Comparison of ENCODE assay signal across 8 cellular contexts in genomic region chr7:129225931-129226572, GRCh38. TPM values are rescaled to one million over a fixed set of nuclear protein-coding genes. Genes with fewer than 3 reads are reported as not detected.
A peak's percentile ranks its signal among the peaks of the same experiment; 100 is the strongest.
DNase-seq lines count a peak whose midpoint lies in the region; ATAC-seq and TF ChIP-seq lines count a peak whose summit lies in the region.

No MANE protein-coding gene starts in this region.

- ATAC-seq in natural killer cell = no peak
- no peak for ATAC-seq in GM19452 (IDR thresholded peaks at IDR 0.05; ENCODE audit: unreplicated experiment)
- ATAC-seq in HG03095 (IDR thresholded peaks at IDR 0.05; ENCODE audit: unreplicated experiment) = no peak

- intact Hi-C loops in natural killer cell (cut with micrococcal nuclease) = no loop called here

- no peak for TF ChIP-seq CTCF in coronary artery (IDR thresholded peaks at IDR 0.05)
- no peak for TF ChIP-seq CTCF in natural killer cell (IDR thresholded peaks at IDR 0.05)

- no peaks in the 10 kb centered on the region for H3K9me3 Mint-ChIP-seq in natural killer cell

- H3K36me3 ChIP-seq in ES-I3 (ENCODE audit: insufficient read depth, low read length) = no peaks in the 10 kb centered on the region

- no peak overlapping the region for H3K27ac ChIP-seq in coronary artery

- peaks cover 21% of the 10 kb centered on the region in 2 donors for H3K4me1 Mint-ChIP-seq in natural killer cell

- peak overlapping the region; percentile 89 for H3K4me3 ChIP-seq in coronary artery

- DNase-seq in NCI-H526 treated with DMSO at 0.1 percent for 48 hours (lab: John Stamatoyannopoulos, UW) (peak; percentile 52), coronary artery (ENCODE audit: low spot score) (no peak), natural killer cell (no peak), NCI-H1436 (lab: John Stamatoyannopoulos, UW) (no peak), HuH-7 (ENCODE audit: low spot score) (no peak)

- H3K4me3 Mint-ChIP-seq in natural killer cell = peak overlapping the region; percentile 90

- H3K4me1 ChIP-seq in ES-I3 (ENCODE audit: insufficient read depth, low read length) = peaks cover 11% of the 10 kb centered on the region

- H3K27ac Mint-ChIP-seq in natural killer cell = peak overlapping the region; percentile 70 to 98

- H3K27me3 Mint-ChIP-seq in natural killer cell (ENCODE audit: low read depth in 2 of 2) = no peaks in the 10 kb centered on the region

- H3K9me3 ChIP-seq in ES-I3 (ENCODE audit: control insufficient read depth, insufficient read depth, low read length) = no peaks in the 10 kb centered on the region

- H3K36me3 Mint-ChIP-seq in natural killer cell = no peaks in the 10 kb centered on the region

- peak overlapping the region; percentile 81 for H3K9ac ChIP-seq in ES-I3 (ENCODE audit: low read depth, low read length)

RNA-seq across cellular contexts. Expression of gene AHCYL2, which starts 1.2 kb away (rescaled TPM):
- 10 to 100 TPM; 11.6 to 15.2 (median 14.5) TPM for total RNA-seq in natural killer cell

RNA-seq across cellular contexts. Expression of gene SMO, which starts 37.6 kb away (rescaled TPM):
- under 1 TPM; 0.09 to 0.50 (median 0.50) TPM for total RNA-seq in natural killer cell
